Comparison of ENCODE assay signal across 8 cellular contexts in the genomic region with DNA sequence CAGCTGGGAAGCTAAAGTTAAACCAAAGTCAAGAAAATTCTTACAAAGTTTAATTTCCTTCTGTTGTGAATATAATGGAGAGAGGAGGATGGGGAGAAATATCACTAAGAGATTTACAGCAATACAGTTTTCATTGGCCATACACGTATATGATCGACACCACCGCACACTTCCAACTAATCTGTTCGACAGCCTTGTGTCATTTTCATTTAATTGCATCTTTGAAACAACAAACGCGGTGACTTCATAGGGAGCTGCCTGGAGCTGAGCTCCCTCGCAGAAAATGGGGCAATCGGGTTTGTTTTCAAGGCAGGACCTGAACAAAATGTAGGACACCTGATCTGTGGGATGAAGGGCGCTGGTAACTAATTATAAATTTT.
DNase-seq lines count a peak whose midpoint lies in the region; ATAC-seq and TF ChIP-seq lines count a peak whose summit lies in the region.

No MANE protein-coding gene starts in this region.

- H3K36me3 ChIP-seq in stomach smooth muscle (ENCODE audit: control insufficient read depth in 2 of 2, insufficient read depth in 2 of 2, low read length in 2 of 2), result no peaks in the 10 kb centered on the region

- peak overlapping the region; percentile 74 for H3K27ac ChIP-seq in stomach smooth muscle (ENCODE audit: low read length)

- POLR2A ChIA-PET in AG04449 (lab: Yijun Ruan, JAX) (interaction anchor here (0.7 to 2.7 kb wide), 2 partner anchors 8 to 324 kb away, joined by 3 to 10 read pairs; no protein-coding TSS in a partner anchor), HEK293T (lab: Yijun Ruan, JAX) (interaction anchor here (0.6 to 2.6 kb wide), 9 partner anchors 9 to 299 kb away, joined by 3 to 15 read pairs (median 5); no protein-coding TSS in a partner anchor)

- peaks cover 11% of the 10 kb centered on the region for H3K4me1 ChIP-seq in stomach smooth muscle (ENCODE audit: control insufficient read depth, insufficient read depth, low read length)

- TF ChIP-seq CTCF in AG04449 (IDR thresholded peaks at IDR 0.05; ENCODE audit: insufficient read depth, low read length, missing control alignments), result no peak

- CTCF ChIA-PET in AG04449 (lab: Yijun Ruan, JAX), result interaction anchor here (0.9 to 4.3 kb wide), 2 partner anchors 94 to 99 kb away, joined by 3 to 41 read pairs; no protein-coding TSS in a partner anchor
- CTCF ChIA-PET in HEK293T (lab: Yijun Ruan, JAX), result interaction anchor here (1.2 to 1.6 kb wide), 2 partner anchors 97 to 99 kb away, joined by 4 to 5 read pairs; no protein-coding TSS in a partner anchor

- in situ Hi-C loops in KBM-7 (cut with MboI; ENCODE audit: low pct_unique_long_range_greater_than_20kb, low sequenced_read_pairs), result no loop called here

- H3K9me3 ChIP-seq in stomach smooth muscle (ENCODE audit: control insufficient read depth in 2 of 2, low read length in 2 of 2), result no peaks in the 10 kb centered on the region

- H3K27me3 ChIP-seq in stomach smooth muscle (ENCODE audit: control insufficient read depth in 1 of 2, insufficient read depth in 2 of 2, low read length in 2 of 2), result no peaks in the 10 kb centered on the region

- H3K9ac ChIP-seq in stomach smooth muscle (ENCODE audit: low read length in 2 of 2), result peak overlapping the region in 1 of 2 donors; percentile 76

- ATAC-seq in HG02678 (IDR thresholded peaks at IDR 0.05; ENCODE audit: unreplicated experiment), result no peak
- ATAC-seq in GM18502 (IDR thresholded peaks at IDR 0.05; ENCODE audit: poor library complexity, unreplicated experiment), result no peak

- DNase-seq in AG04449 (ENCODE audit: low read depth, low spot score), result no peak
- peak; percentile 15 for DNase-seq in HEK293T (ENCODE audit: extremely low spot score)
- DNase-seq in amniotic epithelial cell (ENCODE audit: low read depth), result peak; percentile 52
- peak; percentile 65 for DNase-seq in iris pigment epithelial cell (ENCODE audit: low read depth)
- no peak for DNase-seq in KBM-7

- H3K4me3 ChIP-seq in AG04449 (ENCODE audit: low read depth, low read length), result peak overlapping the region; percentile 88
- peak overlapping the region; percentile 91 to 98 for H3K4me3 ChIP-seq in stomach smooth muscle (ENCODE audit: low read length in 2 of 2)

TF ChIP-seq in HEK293T, 16 proteins besides CTCF, POLR2A, EP300 and RAD21:
- TF ChIP-seq, protein P1, sequence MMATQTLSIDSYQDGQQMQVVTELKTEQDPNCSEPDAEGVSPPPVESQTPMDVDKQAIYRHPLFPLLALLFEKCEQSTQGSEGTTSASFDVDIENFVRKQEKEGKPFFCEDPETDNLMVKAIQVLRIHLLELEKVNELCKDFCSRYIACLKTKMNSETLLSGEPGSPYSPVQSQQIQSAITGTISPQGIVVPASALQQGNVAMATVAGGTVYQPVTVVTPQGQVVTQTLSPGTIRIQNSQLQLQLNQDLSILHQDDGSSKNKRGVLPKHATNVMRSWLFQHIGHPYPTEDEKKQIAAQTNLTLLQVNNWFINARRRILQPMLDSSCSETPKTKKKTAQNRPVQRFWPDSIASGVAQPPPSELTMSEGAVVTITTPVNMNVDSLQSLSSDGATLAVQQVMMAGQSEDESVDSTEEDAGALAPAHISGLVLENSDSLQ (IDR thresholded peaks at IDR 0.05), result peak; percentile 76
- TF ChIP-seq ARNT (IDR thresholded peaks at IDR 0.05) (no peak), FOXA1 (IDR thresholded peaks at IDR 0.05) (no peak), NFRKB (IDR thresholded peaks at IDR 0.05) (no peak), LEF1 (IDR thresholded peaks at IDR 0.05; ENCODE audit: borderline replicate concordance) (no peak)

Comparison
In these comparisons a context has a peak if more than half of its experiments do, and no peak if none do; other contexts are left out.
1. DNase-seq: peak in HEK293T (single experiment), amniotic epithelial cell (single experiment) and iris pigment epithelial cell (single experiment); none in AG04449 (single experiment) and KBM-7 (single experiment).